Comparison of ENCODE assay signal across 1 cellular context in the genomic region with DNA sequence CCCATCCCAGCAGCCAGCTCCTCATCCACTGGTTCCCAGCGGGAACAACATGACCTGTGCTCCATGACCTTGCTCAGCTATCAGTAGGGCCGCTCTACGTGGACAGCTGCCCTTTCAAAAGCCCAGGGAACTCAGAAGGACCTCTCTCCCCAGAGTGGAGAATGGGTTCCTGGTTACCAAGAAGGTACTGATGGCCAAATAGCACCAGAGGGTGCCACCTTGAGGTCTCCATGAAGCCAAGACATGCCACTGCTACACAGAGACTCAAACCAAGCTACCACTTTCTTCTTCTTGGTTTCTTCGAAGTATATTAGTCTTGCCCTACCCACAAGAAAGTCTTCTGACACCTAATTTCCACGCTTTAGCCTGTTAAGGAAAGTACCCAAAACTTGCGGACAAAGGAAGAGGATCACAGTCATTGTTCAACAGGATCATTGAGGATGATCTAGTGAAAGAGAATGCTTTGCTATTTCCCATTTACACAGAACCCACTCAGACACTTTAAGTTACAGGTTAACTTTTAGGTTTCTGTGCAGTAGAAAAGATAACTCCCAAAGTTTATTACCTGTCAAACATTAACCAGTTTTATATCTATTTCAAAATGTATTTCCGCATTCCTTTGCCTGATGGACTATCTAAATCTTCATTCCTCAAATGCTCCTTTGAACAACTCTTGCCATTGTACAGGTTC.
TF ChIP-seq lines count a peak whose summit lies in the region.

No MANE protein-coding gene starts in this region.

TF ChIP-seq in HepG2, 621 proteins besides CTCF, POLR2A, EP300 and RAD21 (continued from another document and continues in another):
- TF ChIP-seq, protein P1, sequence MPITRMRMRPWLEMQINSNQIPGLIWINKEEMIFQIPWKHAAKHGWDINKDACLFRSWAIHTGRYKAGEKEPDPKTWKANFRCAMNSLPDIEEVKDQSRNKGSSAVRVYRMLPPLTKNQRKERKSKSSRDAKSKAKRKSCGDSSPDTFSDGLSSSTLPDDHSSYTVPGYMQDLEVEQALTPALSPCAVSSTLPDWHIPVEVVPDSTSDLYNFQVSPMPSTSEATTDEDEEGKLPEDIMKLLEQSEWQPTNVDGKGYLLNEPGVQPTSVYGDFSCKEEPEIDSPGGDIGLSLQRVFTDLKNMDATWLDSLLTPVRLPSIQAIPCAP (CRISPR knock-in tag; IDR thresholded peaks at IDR 0.05; ENCODE audit: low read depth), result no peak
- TF ChIP-seq, protein P2, sequence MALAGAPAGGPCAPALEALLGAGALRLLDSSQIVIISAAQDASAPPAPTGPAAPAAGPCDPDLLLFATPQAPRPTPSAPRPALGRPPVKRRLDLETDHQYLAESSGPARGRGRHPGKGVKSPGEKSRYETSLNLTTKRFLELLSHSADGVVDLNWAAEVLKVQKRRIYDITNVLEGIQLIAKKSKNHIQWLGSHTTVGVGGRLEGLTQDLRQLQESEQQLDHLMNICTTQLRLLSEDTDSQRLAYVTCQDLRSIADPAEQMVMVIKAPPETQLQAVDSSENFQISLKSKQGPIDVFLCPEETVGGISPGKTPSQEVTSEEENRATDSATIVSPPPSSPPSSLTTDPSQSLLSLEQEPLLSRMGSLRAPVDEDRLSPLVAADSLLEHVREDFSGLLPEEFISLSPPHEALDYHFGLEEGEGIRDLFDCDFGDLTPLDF (CRISPR knock-in tag; IDR thresholded peaks at IDR 0.05), result no peak
- TF ChIP-seq, protein P3, sequence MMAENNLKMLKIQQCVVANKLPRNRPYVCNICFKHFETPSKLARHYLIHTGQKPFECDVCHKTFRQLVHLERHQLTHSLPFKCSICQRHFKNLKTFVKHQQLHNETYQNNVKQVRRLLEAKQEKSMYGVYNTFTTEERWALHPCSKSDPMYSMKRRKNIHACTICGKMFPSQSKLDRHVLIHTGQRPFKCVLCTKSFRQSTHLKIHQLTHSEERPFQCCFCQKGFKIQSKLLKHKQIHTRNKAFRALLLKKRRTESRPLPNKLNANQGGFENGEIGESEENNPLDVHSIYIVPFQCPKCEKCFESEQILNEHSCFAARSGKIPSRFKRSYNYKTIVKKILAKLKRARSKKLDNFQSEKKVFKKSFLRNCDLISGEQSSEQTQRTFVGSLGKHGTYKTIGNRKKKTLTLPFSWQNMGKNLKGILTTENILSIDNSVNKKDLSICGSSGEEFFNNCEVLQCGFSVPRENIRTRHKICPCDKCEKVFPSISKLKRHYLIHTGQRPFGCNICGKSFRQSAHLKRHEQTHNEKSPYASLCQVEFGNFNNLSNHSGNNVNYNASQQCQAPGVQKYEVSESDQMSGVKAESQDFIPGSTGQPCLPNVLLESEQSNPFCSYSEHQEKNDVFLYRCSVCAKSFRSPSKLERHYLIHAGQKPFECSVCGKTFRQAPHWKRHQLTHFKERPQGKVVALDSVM (CRISPR knock-in tag; IDR thresholded peaks at IDR 0.05), result no peak
- TF ChIP-seq, protein P4, sequence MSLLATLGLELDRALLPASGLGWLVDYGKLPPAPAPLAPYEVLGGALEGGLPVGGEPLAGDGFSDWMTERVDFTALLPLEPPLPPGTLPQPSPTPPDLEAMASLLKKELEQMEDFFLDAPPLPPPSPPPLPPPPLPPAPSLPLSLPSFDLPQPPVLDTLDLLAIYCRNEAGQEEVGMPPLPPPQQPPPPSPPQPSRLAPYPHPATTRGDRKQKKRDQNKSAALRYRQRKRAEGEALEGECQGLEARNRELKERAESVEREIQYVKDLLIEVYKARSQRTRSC (CRISPR knock-in tag; IDR thresholded peaks at IDR 0.05; ENCODE audit: low read depth), result no peak
- TF ChIP-seq ZMYM2 (CRISPR knock-in tag; IDR thresholded peaks at IDR 0.05), result no peak
- TF ChIP-seq, protein P5, sequence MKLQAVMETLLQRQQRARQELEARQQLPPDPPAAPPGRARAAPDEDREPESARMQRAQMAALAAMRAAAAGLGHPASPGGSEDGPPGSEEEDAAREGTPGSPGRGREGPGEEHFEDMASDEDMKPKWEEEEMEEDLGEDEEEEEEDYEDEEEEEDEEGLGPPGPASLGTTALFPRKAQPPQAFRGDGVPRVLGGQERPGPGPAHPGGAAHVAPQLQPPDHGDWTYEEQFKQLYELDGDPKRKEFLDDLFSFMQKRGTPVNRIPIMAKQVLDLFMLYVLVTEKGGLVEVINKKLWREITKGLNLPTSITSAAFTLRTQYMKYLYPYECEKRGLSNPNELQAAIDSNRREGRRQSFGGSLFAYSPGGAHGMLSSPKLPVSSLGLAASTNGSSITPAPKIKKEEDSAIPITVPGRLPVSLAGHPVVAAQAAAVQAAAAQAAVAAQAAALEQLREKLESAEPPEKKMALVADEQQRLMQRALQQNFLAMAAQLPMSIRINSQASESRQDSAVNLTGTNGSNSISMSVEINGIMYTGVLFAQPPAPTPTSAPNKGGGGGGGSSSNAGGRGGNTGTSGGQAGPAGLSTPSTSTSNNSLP (IDR thresholded peaks at IDR 0.05; ENCODE audit: low read depth, low read length), result peak; percentile 93
- TF ChIP-seq, protein P6, sequence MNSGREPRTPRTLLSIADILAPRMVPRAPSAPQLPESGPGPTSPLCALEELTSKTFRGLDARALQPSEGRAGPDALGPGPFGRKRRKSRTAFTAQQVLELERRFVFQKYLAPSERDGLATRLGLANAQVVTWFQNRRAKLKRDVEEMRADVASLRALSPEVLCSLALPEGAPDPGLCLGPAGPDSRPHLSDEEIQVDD (CRISPR knock-in tag; IDR thresholded peaks at IDR 0.05; ENCODE audit: borderline replicate concordance), result no peak
- TF ChIP-seq FOXO1 (CRISPR knock-in tag; IDR thresholded peaks at IDR 0.05), result no peak
- no peak for TF ChIP-seq REXO4 (CRISPR knock-in tag; IDR thresholded peaks at IDR 0.05; ENCODE audit: borderline replicate concordance)
- TF ChIP-seq ZNF660 (CRISPR knock-in tag; IDR thresholded peaks at IDR 0.05; ENCODE audit: borderline replicate concordance, low read depth), result no peak
- no peak for TF ChIP-seq ZNF891 (CRISPR knock-in tag; IDR thresholded peaks at IDR 0.05)
- no peak for TF ChIP-seq ZNF775 (CRISPR knock-in tag; IDR thresholded peaks at IDR 0.05; ENCODE audit: borderline replicate concordance)
- TF ChIP-seq, protein P7, sequence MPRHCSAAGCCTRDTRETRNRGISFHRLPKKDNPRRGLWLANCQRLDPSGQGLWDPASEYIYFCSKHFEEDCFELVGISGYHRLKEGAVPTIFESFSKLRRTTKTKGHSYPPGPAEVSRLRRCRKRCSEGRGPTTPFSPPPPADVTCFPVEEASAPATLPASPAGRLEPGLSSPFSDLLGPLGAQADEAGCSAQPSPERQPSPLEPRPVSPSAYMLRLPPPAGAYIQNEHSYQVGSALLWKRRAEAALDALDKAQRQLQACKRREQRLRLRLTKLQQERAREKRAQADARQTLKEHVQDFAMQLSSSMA (CRISPR knock-in tag; IDR thresholded peaks at IDR 0.05), result no peak
- TF ChIP-seq, protein P8, sequence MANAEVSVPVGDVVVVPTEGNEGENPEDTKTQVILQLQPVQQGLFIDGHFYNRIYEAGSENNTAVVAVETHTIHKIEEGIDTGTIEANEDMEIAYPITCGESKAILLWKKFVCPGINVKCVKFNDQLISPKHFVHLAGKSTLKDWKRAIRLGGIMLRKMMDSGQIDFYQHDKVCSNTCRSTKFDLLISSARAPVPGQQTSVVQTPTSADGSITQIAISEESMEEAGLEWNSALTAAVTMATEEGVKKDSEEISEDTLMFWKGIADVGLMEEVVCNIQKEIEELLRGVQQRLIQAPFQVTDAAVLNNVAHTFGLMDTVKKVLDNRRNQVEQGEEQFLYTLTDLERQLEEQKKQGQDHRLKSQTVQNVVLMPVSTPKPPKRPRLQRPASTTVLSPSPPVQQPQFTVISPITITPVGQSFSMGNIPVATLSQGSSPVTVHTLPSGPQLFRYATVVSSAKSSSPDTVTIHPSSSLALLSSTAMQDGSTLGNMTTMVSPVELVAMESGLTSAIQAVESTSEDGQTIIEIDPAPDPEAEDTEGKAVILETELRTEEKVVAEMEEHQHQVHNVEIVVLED (CRISPR knock-in tag; IDR thresholded peaks at IDR 0.05; ENCODE audit: borderline replicate concordance), result no peak; the same call in 1 of the 2 replicates
- TF ChIP-seq, protein P9, sequence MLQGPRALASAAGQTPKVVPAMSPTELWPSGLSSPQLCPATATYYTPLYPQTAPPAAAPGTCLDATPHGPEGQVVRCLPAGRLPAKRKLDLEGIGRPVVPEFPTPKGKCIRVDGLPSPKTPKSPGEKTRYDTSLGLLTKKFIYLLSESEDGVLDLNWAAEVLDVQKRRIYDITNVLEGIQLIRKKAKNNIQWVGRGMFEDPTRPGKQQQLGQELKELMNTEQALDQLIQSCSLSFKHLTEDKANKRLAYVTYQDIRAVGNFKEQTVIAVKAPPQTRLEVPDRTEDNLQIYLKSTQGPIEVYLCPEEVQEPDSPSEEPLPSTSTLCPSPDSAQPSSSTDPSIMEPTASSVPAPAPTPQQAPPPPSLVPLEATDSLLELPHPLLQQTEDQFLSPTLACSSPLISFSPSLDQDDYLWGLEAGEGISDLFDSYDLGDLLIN (CRISPR knock-in tag; IDR thresholded peaks at IDR 0.05; ENCODE audit: borderline replicate concordance), result no peak
- TF ChIP-seq, protein P10, sequence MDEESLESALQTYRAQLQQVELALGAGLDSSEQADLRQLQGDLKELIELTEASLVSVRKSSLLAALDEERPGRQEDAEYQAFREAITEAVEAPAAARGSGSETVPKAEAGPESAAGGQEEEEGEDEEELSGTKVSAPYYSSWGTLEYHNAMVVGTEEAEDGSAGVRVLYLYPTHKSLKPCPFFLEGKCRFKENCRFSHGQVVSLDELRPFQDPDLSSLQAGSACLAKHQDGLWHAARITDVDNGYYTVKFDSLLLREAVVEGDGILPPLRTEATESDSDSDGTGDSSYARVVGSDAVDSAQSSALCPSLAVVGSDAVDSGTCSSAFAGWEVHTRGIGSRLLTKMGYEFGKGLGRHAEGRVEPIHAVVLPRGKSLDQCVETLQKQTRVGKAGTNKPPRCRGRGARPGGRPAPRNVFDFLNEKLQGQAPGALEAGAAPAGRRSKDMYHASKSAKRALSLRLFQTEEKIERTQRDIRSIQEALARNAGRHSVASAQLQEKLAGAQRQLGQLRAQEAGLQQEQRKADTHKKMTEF (CRISPR knock-in tag; IDR thresholded peaks at IDR 0.05), result peak; percentile 73
- TF ChIP-seq, protein P11, sequence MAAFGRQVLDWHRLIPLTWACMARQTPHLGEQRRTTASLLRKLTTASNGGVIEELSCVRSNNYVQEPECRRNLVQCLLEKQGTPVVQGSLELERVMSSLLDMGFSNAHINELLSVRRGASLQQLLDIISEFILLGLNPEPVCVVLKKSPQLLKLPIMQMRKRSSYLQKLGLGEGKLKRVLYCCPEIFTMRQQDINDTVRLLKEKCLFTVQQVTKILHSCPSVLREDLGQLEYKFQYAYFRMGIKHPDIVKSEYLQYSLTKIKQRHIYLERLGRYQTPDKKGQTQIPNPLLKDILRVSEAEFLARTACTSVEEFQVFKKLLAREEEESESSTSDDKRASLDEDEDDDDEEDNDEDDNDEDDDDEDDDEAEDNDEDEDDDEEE (CRISPR knock-in tag; IDR thresholded peaks at IDR 0.05), result no peak
- no peak for TF ChIP-seq MAZ (IDR thresholded peaks at IDR 0.05; ENCODE audit: borderline replicate concordance, low read depth, low read length)
- no peak for TF ChIP-seq MAZ (CRISPR knock-in tag; IDR thresholded peaks at IDR 0.05; ENCODE audit: low read depth)
- TF ChIP-seq ZNF143 (CRISPR knock-in tag; IDR thresholded peaks at IDR 0.05), result no peak
- TF ChIP-seq ZNF768 (CRISPR knock-in tag; IDR thresholded peaks at IDR 0.05), result no peak
- TF ChIP-seq, protein P12, sequence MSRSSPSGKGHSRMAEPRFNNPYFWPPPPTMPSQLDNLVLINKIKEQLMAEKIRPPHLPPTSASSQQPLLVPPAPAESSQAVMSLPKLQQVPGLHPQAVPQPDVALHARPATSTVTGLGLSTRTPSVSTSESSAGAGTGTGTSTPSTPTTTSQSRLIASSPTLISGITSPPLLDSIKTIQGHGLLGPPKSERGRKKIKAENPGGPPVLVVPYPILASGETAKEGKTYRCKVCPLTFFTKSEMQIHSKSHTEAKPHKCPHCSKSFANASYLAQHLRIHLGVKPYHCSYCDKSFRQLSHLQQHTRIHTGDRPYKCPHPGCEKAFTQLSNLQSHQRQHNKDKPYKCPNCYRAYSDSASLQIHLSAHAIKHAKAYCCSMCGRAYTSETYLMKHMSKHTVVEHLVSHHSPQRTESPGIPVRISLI (CRISPR knock-in tag; IDR thresholded peaks at IDR 0.05; ENCODE audit: borderline replicate concordance), result no peak
- no peak for TF ChIP-seq SYNCRIP (IDR thresholded peaks at IDR 0.05; ENCODE audit: insufficient read depth, low read depth, low read length)
- TF ChIP-seq, protein P13, sequence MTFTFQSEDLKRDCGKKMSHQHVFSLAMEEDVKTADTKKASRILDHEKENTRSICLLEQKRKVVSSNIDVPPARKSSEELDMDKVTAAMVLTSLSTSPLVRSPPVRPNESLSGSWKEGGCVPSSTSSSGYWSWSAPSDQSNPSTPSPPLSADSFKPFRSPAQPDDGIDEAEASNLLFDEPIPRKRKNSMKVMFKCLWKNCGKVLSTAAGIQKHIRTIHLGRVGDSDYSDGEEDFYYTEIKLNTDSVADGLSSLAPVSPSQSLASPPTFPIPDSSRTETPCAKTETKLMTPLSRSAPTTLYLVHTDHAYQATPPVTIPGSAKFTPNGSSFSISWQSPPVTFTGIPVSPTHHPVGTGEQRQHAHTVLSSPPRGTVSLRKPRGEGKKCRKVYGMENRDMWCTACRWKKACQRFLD (CRISPR knock-in tag; IDR thresholded peaks at IDR 0.05; ENCODE audit: borderline replicate concordance), result no peak
- TF ChIP-seq ZNF207 (IDR thresholded peaks at IDR 0.05; ENCODE audit: borderline replicate concordance), result no peak
- no peak for TF ChIP-seq ZNF337 (CRISPR knock-in tag; IDR thresholded peaks at IDR 0.05; ENCODE audit: borderline replicate concordance, low read depth)
- TF ChIP-seq ZNF878 (CRISPR knock-in tag; IDR thresholded peaks at IDR 0.05), result no peak
- TF ChIP-seq RORA (CRISPR knock-in tag; IDR thresholded peaks at IDR 0.05), result no peak
- TF ChIP-seq ZNF263 (CRISPR knock-in tag; IDR thresholded peaks at IDR 0.05), result peak; percentile 83
- no peak for TF ChIP-seq FIP1L1 (IDR thresholded peaks at IDR 0.05; ENCODE audit: borderline replicate concordance, insufficient read depth, low read depth, low read length)
- 0 out of 2 replicates have a peak, but pooled peaks have one; percentile 15 for TF ChIP-seq NFYC (CRISPR knock-in tag; IDR thresholded peaks at IDR 0.05)
- TF ChIP-seq ZNF549 (CRISPR knock-in tag; IDR thresholded peaks at IDR 0.05), result no peak
- TF ChIP-seq, protein P14, sequence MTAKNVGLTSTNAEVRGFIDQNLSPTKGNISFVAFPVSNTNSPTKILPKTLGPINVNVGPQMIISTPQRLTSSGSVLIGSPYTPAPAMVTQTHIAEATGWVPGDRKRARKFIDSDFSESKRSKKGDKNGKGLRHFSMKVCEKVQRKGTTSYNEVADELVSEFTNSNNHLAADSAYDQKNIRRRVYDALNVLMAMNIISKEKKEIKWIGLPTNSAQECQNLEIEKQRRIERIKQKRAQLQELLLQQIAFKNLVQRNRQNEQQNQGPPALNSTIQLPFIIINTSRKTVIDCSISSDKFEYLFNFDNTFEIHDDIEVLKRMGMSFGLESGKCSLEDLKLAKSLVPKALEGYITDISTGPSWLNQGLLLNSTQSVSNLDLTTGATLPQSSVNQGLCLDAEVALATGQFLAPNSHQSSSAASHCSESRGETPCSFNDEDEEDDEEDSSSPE (CRISPR knock-in tag; IDR thresholded peaks at IDR 0.05), result no peak
- TF ChIP-seq TAF1 (CRISPR knock-in tag; IDR thresholded peaks at IDR 0.05), result peak; percentile 64
- TF ChIP-seq, protein P15, sequence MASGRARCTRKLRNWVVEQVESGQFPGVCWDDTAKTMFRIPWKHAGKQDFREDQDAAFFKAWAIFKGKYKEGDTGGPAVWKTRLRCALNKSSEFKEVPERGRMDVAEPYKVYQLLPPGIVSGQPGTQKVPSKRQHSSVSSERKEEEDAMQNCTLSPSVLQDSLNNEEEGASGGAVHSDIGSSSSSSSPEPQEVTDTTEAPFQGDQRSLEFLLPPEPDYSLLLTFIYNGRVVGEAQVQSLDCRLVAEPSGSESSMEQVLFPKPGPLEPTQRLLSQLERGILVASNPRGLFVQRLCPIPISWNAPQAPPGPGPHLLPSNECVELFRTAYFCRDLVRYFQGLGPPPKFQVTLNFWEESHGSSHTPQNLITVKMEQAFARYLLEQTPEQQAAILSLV (CRISPR knock-in tag; IDR thresholded peaks at IDR 0.05; ENCODE audit: borderline replicate concordance), result peak; percentile 3; the same call in 1 of the 2 replicates
- no peak for TF ChIP-seq MED8 (CRISPR knock-in tag; IDR thresholded peaks at IDR 0.05; ENCODE audit: insufficient replicate concordance)
